ENCODE assay signal across 1 cellular context in genomic region chr9:105681724-105682123, GRCh38.
TF ChIP-seq lines count a peak whose summit lies in the region.

No MANE protein-coding gene starts in this region.

TF ChIP-seq in SK-N-SH, 30 proteins besides CTCF, POLR2A, EP300 and RAD21:
- no peak for TF ChIP-seq MXI1 (IDR thresholded peaks at IDR 0.05; ENCODE audit: low read depth, low read length)
- no peak for TF ChIP-seq ZBTB33 (IDR thresholded peaks at IDR 0.05; ENCODE audit: borderline replicate concordance, low read depth)
- no peak for TF ChIP-seq USF1 (IDR thresholded peaks at IDR 0.05; ENCODE audit: borderline replicate concordance, low read depth)
- TF ChIP-seq TCF12 (IDR thresholded peaks at IDR 0.05): no peak
- TF ChIP-seq EZH2phosphoT487 (IDR thresholded peaks at IDR 0.05; ENCODE audit: borderline replicate concordance, low read depth): no peak
- TF ChIP-seq IRF3 (IDR thresholded peaks at IDR 0.05; ENCODE audit: low read depth, low read length): no peak
- no peak for TF ChIP-seq SIN3A (IDR thresholded peaks at IDR 0.05; ENCODE audit: borderline replicate concordance, low read depth, low read length)
- no peak for TF ChIP-seq REST (IDR thresholded peaks at IDR 0.05; ENCODE audit: low read depth, low read length)
- no peak for TF ChIP-seq TAF1 (IDR thresholded peaks at IDR 0.05; ENCODE audit: borderline replicate concordance, low read depth, low read length)
- TF ChIP-seq NRF1 (IDR thresholded peaks at IDR 0.05; ENCODE audit: low read depth, low read length): no peak
- no peak for TF ChIP-seq GABPA (IDR thresholded peaks at IDR 0.05; ENCODE audit: low read depth)
- no peak for TF ChIP-seq SMC3 (IDR thresholded peaks at IDR 0.05; ENCODE audit: low read depth, low read length)
- no peak for TF ChIP-seq POLR2AphosphoS5 (IDR thresholded peaks at IDR 0.05; ENCODE audit: low read depth, low read length)
- TF ChIP-seq NFIC (IDR thresholded peaks at IDR 0.05; ENCODE audit: borderline replicate concordance): no peak
- no peak for TF ChIP-seq FOSL2 (IDR thresholded peaks at IDR 0.05; ENCODE audit: borderline replicate concordance, low read depth)
